In the genomic region with DNA sequence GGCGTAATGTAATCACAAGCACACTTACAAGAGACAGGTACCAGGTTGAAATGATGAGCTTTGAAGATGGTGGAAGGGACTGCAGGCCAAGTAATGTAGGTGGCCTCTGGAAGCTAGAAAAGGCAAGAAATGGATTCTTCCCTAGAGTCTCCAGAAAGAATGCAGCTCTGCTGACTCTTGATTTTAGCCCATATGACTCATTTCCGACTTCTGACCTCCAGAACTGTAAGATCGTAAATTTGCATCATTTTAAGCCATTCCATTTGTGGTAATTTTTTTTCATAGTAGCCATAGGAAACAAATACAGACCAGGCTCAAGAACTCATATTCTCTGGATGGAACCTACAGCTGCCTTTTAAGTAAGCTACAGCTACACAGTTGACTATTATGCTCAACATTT, we compare ENCODE assay signal across 1 cellular context.
TF ChIP-seq lines count a peak whose summit lies in the region.

No MANE protein-coding gene starts in this region.

TF ChIP-seq in IMR-90, 13 proteins besides CTCF, POLR2A, EP300 and RAD21 (continued from another document):
- TF ChIP-seq NFE2L2 (IDR thresholded peaks at IDR 0.05; ENCODE audit: low read depth, low read length) (no peak), MAZ (IDR thresholded peaks at IDR 0.05; ENCODE audit: borderline replicate concordance, low read depth, low read length) (no peak), CEBPB (IDR thresholded peaks at IDR 0.05; ENCODE audit: low read depth, low read length) (no peak), FOS (IDR thresholded peaks at IDR 0.05; ENCODE audit: low read depth, low read length) (0 out of 2 replicates have a peak, but pooled peaks have one; percentile 8)
- TF ChIP-seq, protein P1, sequence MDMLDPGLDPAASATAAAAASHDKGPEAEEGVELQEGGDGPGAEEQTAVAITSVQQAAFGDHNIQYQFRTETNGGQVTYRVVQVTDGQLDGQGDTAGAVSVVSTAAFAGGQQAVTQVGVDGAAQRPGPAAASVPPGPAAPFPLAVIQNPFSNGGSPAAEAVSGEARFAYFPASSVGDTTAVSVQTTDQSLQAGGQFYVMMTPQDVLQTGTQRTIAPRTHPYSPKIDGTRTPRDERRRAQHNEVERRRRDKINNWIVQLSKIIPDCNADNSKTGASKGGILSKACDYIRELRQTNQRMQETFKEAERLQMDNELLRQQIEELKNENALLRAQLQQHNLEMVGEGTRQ (IDR thresholded peaks at IDR 0.05; ENCODE audit: low read depth, low read length), result no peak
- TF ChIP-seq, protein P2, sequence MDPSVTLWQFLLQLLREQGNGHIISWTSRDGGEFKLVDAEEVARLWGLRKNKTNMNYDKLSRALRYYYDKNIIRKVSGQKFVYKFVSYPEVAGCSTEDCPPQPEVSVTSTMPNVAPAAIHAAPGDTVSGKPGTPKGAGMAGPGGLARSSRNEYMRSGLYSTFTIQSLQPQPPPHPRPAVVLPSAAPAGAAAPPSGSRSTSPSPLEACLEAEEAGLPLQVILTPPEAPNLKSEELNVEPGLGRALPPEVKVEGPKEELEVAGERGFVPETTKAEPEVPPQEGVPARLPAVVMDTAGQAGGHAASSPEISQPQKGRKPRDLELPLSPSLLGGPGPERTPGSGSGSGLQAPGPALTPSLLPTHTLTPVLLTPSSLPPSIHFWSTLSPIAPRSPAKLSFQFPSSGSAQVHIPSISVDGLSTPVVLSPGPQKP (IDR thresholded peaks at IDR 0.05; ENCODE audit: borderline replicate concordance, low read depth, low read length), result no peak
